In genomic region chr3:99720985-99721632, GRCh38 we compare ENCODE assay signal across 13 cellular contexts.
DNase-seq lines count a peak whose midpoint lies in the region; ATAC-seq and TF ChIP-seq lines count a peak whose summit lies in the region.
"Had no signal": no experiment of that assay in that cellular context is flagged by ENCODE, and none has a peak within 500 bp of the region (broad histone marks: within the 10 kb centered on the region; RNA-seq: fewer than 3 reads in every experiment).

No MANE protein-coding gene starts in this region.

- H3K4me3 Mint-ChIP-seq in chondrocyte (ENCODE audit: unreplicated experiment) (peak overlapping the region; percentile 0), natural killer cell (no peak overlapping the region)
- H3K4me3 Mint-ChIP-seq in activated naive CD8-positive, alpha-beta T cell treated with anti-CD3 and anti-CD28 coated beads for 36 hours, result no peak overlapping the region
- H3K4me3 Mint-ChIP-seq: naive B cell had no signal

- H3K9me3 ChIP-seq in neuronal stem cell (replicated peaks in 1 of 2; ENCODE audit: control insufficient read depth in 2 of 2, insufficient read depth in 1 of 2, low read depth in 1 of 2, low read length in 2 of 2), result no peaks in the 10 kb centered on the region

- H3K27me3 Mint-ChIP-seq in chondrocyte (ENCODE audit: low read depth), result no peaks in the 10 kb centered on the region
- H3K27me3 Mint-ChIP-seq in natural killer cell (ENCODE audit: low read depth in 2 of 2), result peaks cover 0 to 4% of the 10 kb centered on the region in 2 donors
- peaks cover 7% of the 10 kb centered on the region for H3K27me3 Mint-ChIP-seq in activated naive CD8-positive, alpha-beta T cell treated with anti-CD3 and anti-CD28 coated beads for 36 hours

- H4K91ac ChIP-seq in neuronal stem cell (ENCODE audit: low read depth, low read length, poor library complexity), result no peak overlapping the region

- no peak overlapping the region for H2BK5ac ChIP-seq in neuronal stem cell (ENCODE audit: low read length)

- H3K4me1 Mint-ChIP-seq in chondrocyte (ENCODE audit: low read depth), result peaks cover 83% of the 10 kb centered on the region
- no peaks in the 10 kb centered on the region for H3K4me1 Mint-ChIP-seq in natural killer cell
- no peaks in the 10 kb centered on the region for H3K4me1 Mint-ChIP-seq in activated naive CD8-positive, alpha-beta T cell treated with anti-CD3 and anti-CD28 coated beads for 36 hours
- H3K4me1 Mint-ChIP-seq: naive B cell had no signal

- H3K4me1 ChIP-seq in neuronal stem cell (ENCODE audit: control insufficient read depth in 2 of 2, insufficient read depth in 1 of 2, low read depth in 1 of 2, low read length in 2 of 2), result peaks cover 0 to 8% of the 10 kb centered on the region in 2 donors

- WGBS in neuronal stem cell (ENCODE audit: extremely low coverage in 2 of 2, insufficient read length in 2 of 2, insufficient replicate concordance in 1 of 2), 2 donors, result no CpG with 5 or more reads among the region's 8 CpGs

- no peaks in the 10 kb centered on the region for H3K36me3 ChIP-seq in neuronal stem cell (replicated peaks in 1 of 2; ENCODE audit: control insufficient read depth in 2 of 2, insufficient read depth in 2 of 2, low read length in 2 of 2)

- no peak overlapping the region for H2BK120ac ChIP-seq in neuronal stem cell (ENCODE audit: low read depth, low read length)

- no peak overlapping the region for H3K27ac ChIP-seq in neuronal stem cell (replicated peaks; ENCODE audit: low read length)
- H3K27ac ChIP-seq: HL-60 had no signal

- no peak overlapping the region for H3K18ac ChIP-seq in neuronal stem cell (ENCODE audit: low read length)

- no peak overlapping the region for H3K4ac ChIP-seq in neuronal stem cell (ENCODE audit: low read length)

- intact Hi-C loops in natural killer cell (cut with micrococcal nuclease), result no loop called here

- peak overlapping the region; percentile 82 for H3K27ac Mint-ChIP-seq in chondrocyte (ENCODE audit: unreplicated experiment)
- H3K27ac Mint-ChIP-seq in natural killer cell, result no peak overlapping the region
- no peak overlapping the region for H3K27ac Mint-ChIP-seq in activated naive CD8-positive, alpha-beta T cell treated with anti-CD3 and anti-CD28 coated beads for 36 hours
- H3K27ac Mint-ChIP-seq: naive B cell had no signal

- peak; percentile 76 for DNase-seq in Daoy (ENCODE audit: low read depth)
- DNase-seq in NCI-H1092 (lab: John Stamatoyannopoulos, UW), result peak; percentile 21
- DNase-seq in chondrocyte (ENCODE audit: low spot score), result no peak
- DNase-seq in neuronal stem cell (ENCODE audit: low spot score), result no peak
- DNase-seq in Ammon's horn (ENCODE audit: low spot score), result no peak
- no peak for DNase-seq in natural killer cell
- DNase-seq in activated naive CD8-positive, alpha-beta T cell treated with anti-CD3 and anti-CD28 coated beads for 36 hours, result no peak
- DNase-seq: activated CD8-positive, alpha-beta memory T cell treated with anti-CD3 and anti-CD28 coated beads, Interleukin-2, amount 50 U/mL, for 48 hours; naive B cell; NCI-H1436; stimulated activated CD4-positive, alpha-beta T cell treated with anti-CD3 and anti-CD28 coated beads, Interleukin-12 subunit alpha, Interleukin-12 subunit beta, amount 100 ng/mL, for 4 hours had no signal

- H2BK12ac ChIP-seq in neuronal stem cell (ENCODE audit: low read length), result no peak overlapping the region

- no peak overlapping the region for H3K23ac ChIP-seq in neuronal stem cell (ENCODE audit: low read depth, low read length, poor library complexity)

- TF ChIP-seq CTCF in chondrocyte (IDR thresholded peaks at IDR 0.05), result no peak
- TF ChIP-seq CTCF in natural killer cell (IDR thresholded peaks at IDR 0.05), result no peak

- no peak overlapping the region for H4K8ac ChIP-seq in neuronal stem cell (ENCODE audit: low read depth, low read length)

- no peak overlapping the region for H3K9ac ChIP-seq in neuronal stem cell (ENCODE audit: low read depth, low read length, poor library complexity)

- H2BK15ac ChIP-seq in neuronal stem cell (ENCODE audit: low read length), result no peak overlapping the region

- H3K36me3 Mint-ChIP-seq in chondrocyte (ENCODE audit: low read depth) (peaks cover 11% of the 10 kb centered on the region), natural killer cell (no peaks in the 10 kb centered on the region)
- no peaks in the 10 kb centered on the region for H3K36me3 Mint-ChIP-seq in activated naive CD8-positive, alpha-beta T cell treated with anti-CD3 and anti-CD28 coated beads for 36 hours
- H3K36me3 Mint-ChIP-seq: naive B cell had no signal

- peak overlapping the region; percentile 3 for H2AFZ ChIP-seq in neuronal stem cell (ENCODE audit: low read length)

- H2AK5ac ChIP-seq in neuronal stem cell (ENCODE audit: low read depth, low read length), result no peak overlapping the region

- no peaks in the 10 kb centered on the region for H3K79me1 ChIP-seq in neuronal stem cell (ENCODE audit: low read depth, low read length)

- H3K9me3 Mint-ChIP-seq in chondrocyte (ENCODE audit: low read depth), result no peaks in the 10 kb centered on the region
- peaks cover 2 to 3% of the 10 kb centered on the region in 2 donors for H3K9me3 Mint-ChIP-seq in natural killer cell
- H3K9me3 Mint-ChIP-seq in activated naive CD8-positive, alpha-beta T cell treated with anti-CD3 and anti-CD28 coated beads for 36 hours, result peaks cover 3% of the 10 kb centered on the region

- H3K4me2 ChIP-seq in neuronal stem cell (ENCODE audit: insufficient read depth, low read length, poor library complexity, severe bottlenecking), result no peak overlapping the region

- H3K27me3 ChIP-seq in neuronal stem cell (ENCODE audit: control insufficient read depth in 3 of 3, insufficient read depth in 3 of 3, low read depth in 1 of 3, low read length in 3 of 3), result no peaks in the 10 kb centered on the region

- no peak overlapping the region for H3K4me3 ChIP-seq in neuronal stem cell (ENCODE audit: low read length in 2 of 2)

- ATAC-seq in natural killer cell, result no peak
- no peak for ATAC-seq in HG02970 (IDR thresholded peaks at IDR 0.05; ENCODE audit: low FRiP score, unreplicated experiment)

- H3K14ac ChIP-seq in neuronal stem cell (ENCODE audit: low read length), result no peak overlapping the region

Comparison
In these comparisons a context has a peak if more than half of its experiments do, and no peak if none do; other contexts are left out.
1. DNase-seq: peak in Daoy (single experiment) and NCI-H1092 (single experiment); none in chondrocyte (single experiment), neuronal stem cell (single experiment), Ammon's horn (single experiment), natural killer cell (single experiment) and activated naive CD8-positive, alpha-beta T cell treated with anti-CD3 and anti-CD28 coated beads for 36 hours (single experiment).